ENCODE assay signal across 8 cellular contexts in the genomic region with DNA sequence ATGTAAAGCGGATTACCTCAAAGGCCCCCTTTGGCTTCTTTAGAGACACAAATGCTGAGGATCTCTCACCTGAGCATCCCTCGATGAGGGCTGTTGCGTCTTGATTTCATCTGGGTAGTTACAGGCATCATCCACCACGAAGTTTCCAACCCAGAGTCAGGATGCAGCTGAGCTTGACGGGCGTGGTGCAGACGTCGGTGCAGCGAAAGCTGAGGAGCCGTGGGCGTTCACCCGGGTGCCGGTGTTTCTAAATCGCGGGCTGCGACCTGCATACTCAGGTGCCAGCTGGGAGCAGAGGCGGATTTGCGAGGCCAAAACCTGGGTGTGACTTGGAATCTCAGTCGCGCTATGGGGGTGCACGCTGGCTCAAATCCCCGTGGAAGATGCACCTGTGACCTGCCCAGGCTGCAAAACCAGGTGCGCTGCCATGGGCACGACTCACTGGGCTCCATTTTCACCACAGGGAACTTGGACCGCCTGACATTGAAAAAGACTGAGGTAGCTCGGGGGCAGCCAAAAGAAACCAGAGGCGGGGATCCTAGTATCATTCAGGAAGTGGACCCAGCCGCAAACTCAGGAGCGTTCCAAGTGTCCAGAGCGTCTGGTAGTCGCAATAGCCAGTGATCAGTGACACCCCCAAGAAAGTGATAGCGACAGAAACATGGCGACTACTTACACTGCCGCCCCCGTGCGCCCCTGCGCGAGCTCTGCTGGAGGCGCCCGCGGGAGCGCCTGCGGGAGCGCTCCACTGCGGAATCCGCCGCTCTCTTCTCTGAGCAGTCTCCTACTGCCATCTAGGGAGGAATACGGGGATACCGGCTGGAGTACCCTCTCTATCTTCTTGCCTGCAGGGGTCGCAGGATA. TPM values are rescaled to one million over a fixed set of nuclear protein-coding genes. Genes with fewer than 3 reads are reported as not detected.
DNase-seq lines count a peak whose midpoint lies in the region; ATAC-seq and TF ChIP-seq lines count a peak whose summit lies in the region.
"Had no signal": no experiment of that assay in that cellular context is flagged by ENCODE, and none has a peak within 500 bp of the region (broad histone marks: within the 10 kb centered on the region; RNA-seq: fewer than 3 reads in every experiment).

No MANE protein-coding gene starts in this region.

- no peaks in the 10 kb centered on the region for H3K36me3 ChIP-seq in kidney epithelial cell (ENCODE audit: control insufficient read depth, insufficient read depth, low read length)

- H3K36me3 Mint-ChIP-seq in chondrocyte (ENCODE audit: low read depth) = no peaks in the 10 kb centered on the region
- H3K36me3 Mint-ChIP-seq: memory B cell had no signal

- peaks cover 44% of the 10 kb centered on the region for H3K4me1 Mint-ChIP-seq in chondrocyte (ENCODE audit: low read depth)
- H3K4me1 Mint-ChIP-seq: memory B cell had no signal

- in situ Hi-C loops in SK-MEL-5 (cut with HindIII; ENCODE audit: low pct_unique_long_range_greater_than_20kb, low sequenced_read_pairs) = no loop called here

- peak overlapping the region; percentile 51 for H3K4me3 Mint-ChIP-seq in chondrocyte (ENCODE audit: unreplicated experiment)
- H3K4me3 Mint-ChIP-seq: memory B cell had no signal

- H3K27me3 ChIP-seq in kidney epithelial cell (ENCODE audit: control insufficient read depth, insufficient read depth, low read length) = peaks cover 25% of the 10 kb centered on the region

- H3K27me3 Mint-ChIP-seq in chondrocyte (ENCODE audit: low read depth) = peaks cover 38% of the 10 kb centered on the region

- H3K27ac Mint-ChIP-seq in chondrocyte (ENCODE audit: unreplicated experiment) = no peak overlapping the region
- H3K27ac Mint-ChIP-seq: memory B cell had no signal

- H3K4me3 ChIP-seq in kidney epithelial cell (ENCODE audit: low read depth, low read length) = no peak overlapping the region

- TF ChIP-seq CTCF in GM12873 (IDR thresholded peaks at IDR 0.05; ENCODE audit: insufficient read depth, low read depth, low read length, missing control alignments) = peak; percentile 76
- TF ChIP-seq CTCF in chondrocyte (IDR thresholded peaks at IDR 0.05) = peak; percentile 99
- TF ChIP-seq CTCF in kidney epithelial cell (IDR thresholded peaks at IDR 0.05; ENCODE audit: insufficient read depth, low read length, poor library complexity, severe bottlenecking) = peak; percentile 87

- peak; percentile 84 for DNase-seq in NCI-H128 (lab: John Stamatoyannopoulos, UW; ENCODE audit: unreplicated experiment)
- DNase-seq in SK-MEL-5 (ENCODE audit: low read depth, low spot score) = peak; percentile 90
- DNase-seq in chondrocyte (ENCODE audit: low spot score) = no peak
- no peak for DNase-seq in kidney epithelial cell (ENCODE audit: low read depth)
- DNase-seq in stimulated activated CD4-positive, alpha-beta T cell treated with anti-CD3 and anti-CD28 coated beads, Interleukin-4, amount 100 ng/mL, for 4 hours = peak; percentile 7 to 12

- ATAC-seq in GM19023 (IDR thresholded peaks at IDR 0.05; ENCODE audit: unreplicated experiment) = no peak

- no peaks in the 10 kb centered on the region for H3K9me3 Mint-ChIP-seq in chondrocyte (ENCODE audit: low read depth)

RNA-seq across cellular contexts. Expression of gene IGFL4, which starts 36.4 kb away (rescaled TPM):
- 0.21 and 0.50 TPM in 2 replicates for total RNA-seq in SK-MEL-5 (2014; rRNA removed; shearing (Covaris generic))
- 0.16 and 0.20 TPM in 2 replicates for polyA plus RNA-seq in SK-MEL-5 (2015; cell fraction: cytosol; rRNA removed)
- polyA plus RNA-seq in SK-MEL-5 (2015; cell fraction: nucleus; rRNA removed) = 3.5 and 7.8 TPM in 2 replicates
- total RNA-seq in chondrocyte (0.15 TPM in 1 of 3 replicates, not detected in the others), kidney epithelial cell (not detected in 2 replicates)

RNA-seq across cellular contexts. Expression of gene IGFL3, which starts 47.3 kb away (rescaled TPM):
- not detected in 2 replicates for total RNA-seq in SK-MEL-5 (2014; rRNA removed; shearing (Covaris generic))
- not detected in 2 replicates for polyA plus RNA-seq in SK-MEL-5 (2015; cell fraction: cytosol; rRNA removed)
- not detected in 2 replicates for polyA plus RNA-seq in SK-MEL-5 (2015; cell fraction: nucleus; rRNA removed)
- 0.70 to 1.1 TPM in 2 of 3 replicates, not detected in the other for total RNA-seq in chondrocyte
- not detected in 2 replicates for total RNA-seq in kidney epithelial cell

RNA-seq across cellular contexts. Expression of gene PGLYRP1, which starts 54.3 kb away (rescaled TPM):
- total RNA-seq in SK-MEL-5 (2014; rRNA removed; shearing (Covaris generic)) = not detected in 2 replicates
- not detected in 2 replicates for polyA plus RNA-seq in SK-MEL-5 (2015; cell fraction: cytosol; rRNA removed)
- polyA plus RNA-seq in SK-MEL-5 (2015; cell fraction: nucleus; rRNA removed) = not detected in 2 replicates
- total RNA-seq in chondrocyte (not detected in 3 replicates), kidney epithelial cell (not detected in 2 replicates)

Comparison
In these comparisons a context has a peak if more than half of its experiments do, and no peak if none do; other contexts are left out.
1. DNase-seq: peak in NCI-H128 (single experiment), SK-MEL-5 (single experiment) and stimulated activated CD4-positive, alpha-beta T cell treated with anti-CD3 and anti-CD28 coated beads, Interleukin-4, amount 100 ng/mL, for 4 hours (2 of 2); none in chondrocyte (single experiment) and kidney epithelial cell (single experiment).
2. Peak in every context shown above with its lines, with median percentiles within 50 percentile points of each other: CTCF ChIP-seq.